In genomic region chr7:57367171-57367570, GRCh38 we compare ENCODE assay signal across 20 cellular contexts.
DNase-seq lines count a peak whose midpoint lies in the region; ATAC-seq, FAIRE-seq and TF ChIP-seq lines count a peak whose summit lies in the region.
"Had no signal": no experiment of that assay in that cellular context is flagged by ENCODE, and none has a peak within 500 bp of the region (broad histone marks: within the 10 kb centered on the region; RNA-seq: fewer than 3 reads in every experiment).

No MANE protein-coding gene starts in this region.

- peak overlapping the region; percentile 9; the same call in 1 of the 2 replicates for H3K4me3 ChIP-seq in iPS-18c (ENCODE audit: insufficient read depth, low read depth, low read length)
- H3K4me3 ChIP-seq: A549; BLaER1 treated with 17β-estradiol and CSF1 and Interleukin-3, amounts not matched to agents 10 nM and 100 nM had no signal

- H3K9me3 ChIP-seq in iPS-18c (ENCODE audit: control insufficient read depth, insufficient read depth, low read length), result peaks cover 34% of the 10 kb centered on the region
- H3K9me3 ChIP-seq: Caco-2 had no signal

- H3K27ac Mint-ChIP-seq in endothelial cell (ENCODE audit: unreplicated experiment), result no peak overlapping the region
- H3K27ac Mint-ChIP-seq: B cell; CD4-positive, alpha-beta T cell; CD8-positive, alpha-beta T cell had no signal

- ATAC-seq in HG02610 (IDR thresholded peaks at IDR 0.05; ENCODE audit: unreplicated experiment), result no peak
- ATAC-seq: A549; CD8-positive, alpha-beta T cell had no signal

- FAIRE-seq in HTR-8/SVneo (lab: Jason Lieb, UNC), result peak; percentile 59
- FAIRE-seq: A549, D721Med, G401.6, GM12891, GM19239 had no signal

- H3K9me3 Mint-ChIP-seq in endothelial cell (ENCODE audit: unreplicated experiment), result peaks cover 70% of the 10 kb centered on the region

- DNase-seq in HTR-8/SVneo (ENCODE audit: insufficient read length, low spot score), result no peak
- no peak for DNase-seq in endothelial cell (ENCODE audit: low spot score)
- DNase-seq in NCI-H2171 (lab: John Stamatoyannopoulos, UW), result no peak
- no peak for DNase-seq in NOMO-1 (lab: John Stamatoyannopoulos, UW; ENCODE audit: unreplicated experiment in 2 of 2)
- DNase-seq: AML-193; Caco-2; Calu3; CD4-positive, alpha-beta T cell; CD8-positive, alpha-beta T cell; DMS79 treated with DMSO at 0.1 percent for 48 hours; GF-D8 had no signal

- peak overlapping the region; percentile 4 for H3K4me3 Mint-ChIP-seq in endothelial cell (ENCODE audit: unreplicated experiment)
- H3K4me3 Mint-ChIP-seq: B cell; CD4-positive, alpha-beta T cell; CD8-positive, alpha-beta T cell had no signal

- no peaks in the 10 kb centered on the region for H3K4me1 Mint-ChIP-seq in endothelial cell (ENCODE audit: unreplicated experiment)
- H3K4me1 Mint-ChIP-seq: B cell had no signal

- H3K36me3 Mint-ChIP-seq in endothelial cell (ENCODE audit: low read depth, unreplicated experiment), result peaks cover 34% of the 10 kb centered on the region
- H3K36me3 Mint-ChIP-seq: CD8-positive, alpha-beta T cell had no signal

- peaks cover 20% of the 10 kb centered on the region for H3K27me3 Mint-ChIP-seq in endothelial cell (ENCODE audit: unreplicated experiment)
- H3K27me3 Mint-ChIP-seq: B cell; CD4-positive, alpha-beta T cell had no signal

- no peak for TF ChIP-seq CTCF in endothelial cell (IDR thresholded peaks at IDR 0.05; ENCODE audit: unreplicated experiment)
